35 cellular contexts compared by ENCODE assay signal in the genomic region with DNA sequence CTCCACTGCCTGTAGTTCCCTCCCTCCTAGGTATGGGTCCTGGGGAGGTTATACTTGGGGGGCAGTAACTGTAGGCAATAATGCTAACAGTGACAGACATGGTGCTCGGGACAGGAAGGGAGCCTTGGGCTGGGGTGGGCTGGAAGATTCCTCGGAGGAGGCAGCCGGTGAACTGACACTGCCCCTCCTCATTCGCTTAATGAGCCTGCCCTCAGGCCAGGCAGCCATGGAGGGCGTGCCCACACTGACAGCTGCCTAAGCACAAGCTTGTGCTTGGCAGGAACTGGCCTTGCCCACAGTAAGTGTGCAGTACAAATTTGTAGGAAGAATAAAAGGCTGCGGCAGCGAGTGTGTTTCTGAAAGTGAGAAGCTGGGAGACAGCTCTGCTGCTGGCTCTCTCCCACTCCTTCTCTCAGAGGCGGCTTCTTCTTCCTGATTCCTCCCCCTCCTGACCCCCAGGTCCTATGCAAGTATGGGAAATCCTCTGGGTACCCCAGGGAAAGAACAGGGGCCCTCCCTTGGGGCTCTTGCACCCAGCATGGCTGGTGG. TPM values are rescaled to one million over a fixed set of nuclear protein-coding genes. Genes with fewer than 3 reads are reported as not detected.
DNase-seq lines count a peak whose midpoint lies in the region; ATAC-seq and TF ChIP-seq lines count a peak whose summit lies in the region.
"Had no signal": no experiment of that assay in that cellular context is flagged by ENCODE, and none has a peak within 500 bp of the region (broad histone marks: within the 10 kb centered on the region; RNA-seq: fewer than 3 reads in every experiment).

No MANE protein-coding gene starts in this region.

- no peak overlapping the region for H2AFZ ChIP-seq in mesenchymal stem cell (ENCODE audit: low read depth, low read length)

- no peak overlapping the region for H3K4me3 ChIP-seq in SJCRH30
- H3K4me3 ChIP-seq in mesenchymal stem cell (ENCODE audit: insufficient read depth in 1 of 2, low read depth in 1 of 2, low read length in 2 of 2): no peak overlapping the region
- H3K4me3 ChIP-seq in suprapubic skin: no peak overlapping the region
- H3K4me3 ChIP-seq: cardiac muscle cell, colonic mucosa, HAP-1, heart left ventricle, psoas muscle had no signal

- H2BK15ac ChIP-seq in mesenchymal stem cell (ENCODE audit: low read depth, poor library complexity, severe bottlenecking): no peak overlapping the region

- peak overlapping the region in 1 of 2 experiments; percentile 31 for H2BK12ac ChIP-seq in mesenchymal stem cell (ENCODE audit: low read length in 2 of 2)

- H4K91ac ChIP-seq in mesenchymal stem cell (ENCODE audit: low read length): no peak overlapping the region

- no peak for ATAC-seq in GM18873 (IDR thresholded peaks at IDR 0.05; ENCODE audit: low FRiP score, unreplicated experiment)
- ATAC-seq: activated naive CD4-positive, alpha-beta T cell treated with anti-CD3 and anti-CD28 coated beads, Interleukin-2, amount 50 U/mL, for 72 hours; heart left ventricle; left cardiac atrium; psoas muscle; stimulated activated naive B cell treated with anti-CD40 and anti-IgM and Interleukin-4, amounts not matched to agents 10 μg/mL and 1 μg/mL and 100 μg/mL, for 72 hours had no signal

- H3K4me1 ChIP-seq in SJCRH30: peaks cover 38% of the 10 kb centered on the region
- peaks cover 36% of the 10 kb centered on the region for H3K4me1 ChIP-seq in mesenchymal stem cell (ENCODE audit: control insufficient read depth, insufficient read depth, low read depth, low read length)
- peaks cover 68% of the 10 kb centered on the region for H3K4me1 ChIP-seq in suprapubic skin
- H3K4me1 ChIP-seq: colonic mucosa had no signal

- TF ChIP-seq EP300 in suprapubic skin (IDR thresholded peaks at IDR 0.05): no peak

- peak overlapping the region in 1 of 2 experiments; percentile 43 for H3K4ac ChIP-seq in mesenchymal stem cell (ENCODE audit: low read depth in 1 of 2, low read length in 2 of 2)

- H3K9me3 ChIP-seq in SJCRH30 (replicated peaks): no peaks in the 10 kb centered on the region
- no peaks in the 10 kb centered on the region for H3K9me3 ChIP-seq in mesenchymal stem cell (ENCODE audit: control insufficient read depth, low read length)
- H3K9me3 ChIP-seq in suprapubic skin: no peaks in the 10 kb centered on the region
- H3K9me3 ChIP-seq: colonic mucosa, HAP-1, heart left ventricle, psoas muscle had no signal

- WGBS in mesenchymal stem cell: 68% methylated on average over 8 of the region's 8 CpGs
- 43% methylated on average over 8 of the region's 8 CpGs for WGBS in suprapubic skin

- no peak overlapping the region for H2BK5ac ChIP-seq in mesenchymal stem cell (ENCODE audit: low read depth, low read length, poor library complexity, severe bottlenecking)

- no peak for TF ChIP-seq POLR2A in suprapubic skin (IDR thresholded peaks at IDR 0.05)

- no peaks in the 10 kb centered on the region for H3K79me1 ChIP-seq in mesenchymal stem cell (replicated peaks; ENCODE audit: low read length, poor library complexity, severe bottlenecking)

- H3K36me3 ChIP-seq in SJCRH30 (no peaks in the 10 kb centered on the region), mesenchymal stem cell (ENCODE audit: control insufficient read depth in 1 of 2, insufficient read depth in 2 of 2, low read depth in 1 of 2, low read length in 2 of 2) (no peaks in the 10 kb centered on the region), suprapubic skin (no peaks in the 10 kb centered on the region)
- H3K36me3 ChIP-seq: cardiac muscle cell, colonic mucosa, HAP-1, heart left ventricle had no signal

- no peak overlapping the region for H2BK120ac ChIP-seq in mesenchymal stem cell (ENCODE audit: low read depth, low read length)

- peak overlapping the region; percentile 24 to 64 for H3K18ac ChIP-seq in mesenchymal stem cell (ENCODE audit: low read depth in 1 of 2, low read length in 2 of 2)

- H3K14ac ChIP-seq in mesenchymal stem cell (ENCODE audit: low read length in 2 of 2): peak overlapping the region in 1 of 2 experiments; percentile 69

- H3K27me3 ChIP-seq in SJCRH30 (no peaks in the 10 kb centered on the region), mesenchymal stem cell (ENCODE audit: control insufficient read depth in 1 of 2, insufficient read depth in 1 of 2, low read length in 2 of 2) (no peaks in the 10 kb centered on the region), suprapubic skin (no peaks in the 10 kb centered on the region)
- H3K27me3 ChIP-seq: colonic mucosa, heart left ventricle had no signal

- H3K9ac ChIP-seq in mesenchymal stem cell (ENCODE audit: low read length): no peak overlapping the region

- no peak for TF ChIP-seq CTCF in suprapubic skin (IDR thresholded peaks at IDR 0.05)

- H4K8ac ChIP-seq in mesenchymal stem cell (ENCODE audit: low read length): no peak overlapping the region

- H3K27ac ChIP-seq in SJCRH30 (no peak overlapping the region), mesenchymal stem cell (ENCODE audit: low read length, poor library complexity, severe bottlenecking) (no peak overlapping the region), suprapubic skin (peak overlapping the region; percentile 24)
- H3K27ac ChIP-seq: 22Rv1, cardiac muscle cell, colonic mucosa, heart left ventricle, psoas muscle had no signal

- peak in 2 of 3 experiments; percentile 24 to 50 for DNase-seq in NCI-H1417 (lab: John Stamatoyannopoulos, UW)
- no peak for DNase-seq in NCI-H1417 treated with DMSO at 0.1 percent for 48 hours (lab: John Stamatoyannopoulos, UW)
- peak; percentile 81 to 85 for DNase-seq in SJCRH30
- no peak for DNase-seq in mesenchymal stem cell
- no peak for DNase-seq in suprapubic skin (ENCODE audit: low spot score in 2 of 2)
- no peak for DNase-seq in HK-2 (ENCODE audit: unreplicated experiment)
- no peak for DNase-seq in DMS79 treated with DMSO at 0.1 percent for 48 hours (lab: John Stamatoyannopoulos, UW)
- DNase-seq: activated CD4-positive, alpha-beta T cell treated with anti-CD3 and anti-CD28 coated beads for 1 hour; activated T-cell treated with anti-CD3 and anti-CD28 coated beads for 4 hours; anterior cingulate cortex; CD4-positive, CD25-positive, alpha-beta regulatory T cell; colonic mucosa; effector memory CD4-positive, alpha-beta T cell; erythroblast; heart left ventricle; Kasumi-1; left cardiac atrium; MV-4-11; NCI-H1694 treated with DMSO at 0.1 percent for 48 hours; NCI-H226; NCI-H774; occipital lobe; psoas muscle; stimulated activated CD4-positive, alpha-beta T cell treated with anti-CD3 and anti-CD28 coated beads, Interleukin-15, amount 100 ng/mL, for 24 hours; stimulated activated naive B cell treated with anti-CD40 and anti-IgM and Interleukin-4, amounts not matched to agents 10 μg/mL and 1 μg/mL and 100 μg/mL, for 72 hours had no signal

- no peak overlapping the region for H2AK5ac ChIP-seq in mesenchymal stem cell (ENCODE audit: low read length, severe bottlenecking)

- no peak overlapping the region for H3K23ac ChIP-seq in mesenchymal stem cell (ENCODE audit: low read length in 2 of 2)

- H3K4me2 ChIP-seq in mesenchymal stem cell (ENCODE audit: low read length, poor library complexity, severe bottlenecking): no peak overlapping the region

RNA-seq across cellular contexts. Expression of gene OPTC, which starts 23.5 kb away (rescaled TPM):
- total RNA-seq in SJCRH30 (2014; rRNA removed; shearing (Covaris generic)): not detected in 2 replicates
- not detected for polyA plus RNA-seq in mesenchymal stem cell (2013, experiment 1 of 2)
- polyA plus RNA-seq in mesenchymal stem cell (2013, experiment 2 of 2): not detected
- total RNA-seq in suprapubic skin: not detected
- total RNA-seq: activated naive CD4-positive, alpha-beta T cell treated with anti-CD3 and anti-CD28 coated beads, Interleukin-2, amount 50 U/mL, for 72 hours; cardiac muscle cell; CD4-positive, CD25-positive, alpha-beta regulatory T cell; colonic mucosa; fibroblast of villous mesenchyme; heart left ventricle; left cardiac atrium; lung microvascular endothelial cell; occipital lobe; psoas muscle; SK-MEL-5; T-helper 1 cell treated with Interleukin-12 subunit alpha and Interleukin-12 subunit beta and Interleukin-4 antibody, amounts not matched to agents 30 ng/mL and 1 ng/mL, for 36 hours; temporal lobe had no signal
- polyA plus RNA-seq: cardiac muscle cell; CD4-positive, CD25-positive, alpha-beta regulatory T cell; heart left ventricle; psoas muscle had no signal

RNA-seq across cellular contexts. Expression of gene PRELP, which starts 41.9 kb away (rescaled TPM):
- not detected in 2 replicates for total RNA-seq in SJCRH30 (2014; rRNA removed; shearing (Covaris generic))
- 2.2 TPM for polyA plus RNA-seq in mesenchymal stem cell (2013, experiment 1 of 2)
- 2.1 TPM for polyA plus RNA-seq in mesenchymal stem cell (2013, experiment 2 of 2)
- total RNA-seq in suprapubic skin: 10 to 100 TPM in 3 of 4 donors, 1 to 10 TPM in 1; 6.4 to 34.7 (median 18.0) TPM
- total RNA-seq: cardiac muscle cell; CD4-positive, CD25-positive, alpha-beta regulatory T cell; lung microvascular endothelial cell; T-helper 1 cell treated with Interleukin-12 subunit alpha and Interleukin-12 subunit beta and Interleukin-4 antibody, amounts not matched to agents 30 ng/mL and 1 ng/mL, for 36 hours had no signal
- polyA plus RNA-seq: CD4-positive, CD25-positive, alpha-beta regulatory T cell had no signal

Comparison
In these comparisons a context has a peak if more than half of its experiments do, and no peak if none do; other contexts are left out.
1. DNase-seq: peak in NCI-H1417 (2 of 3) and SJCRH30 (2 of 2); none in NCI-H1417 treated with DMSO at 0.1 percent for 48 hours (single experiment), mesenchymal stem cell (single experiment), suprapubic skin (0 of 2), HK-2 (single experiment) and DMS79 treated with DMSO at 0.1 percent for 48 hours (single experiment).